8 cellular contexts compared by ENCODE assay signal in the genomic region with DNA sequence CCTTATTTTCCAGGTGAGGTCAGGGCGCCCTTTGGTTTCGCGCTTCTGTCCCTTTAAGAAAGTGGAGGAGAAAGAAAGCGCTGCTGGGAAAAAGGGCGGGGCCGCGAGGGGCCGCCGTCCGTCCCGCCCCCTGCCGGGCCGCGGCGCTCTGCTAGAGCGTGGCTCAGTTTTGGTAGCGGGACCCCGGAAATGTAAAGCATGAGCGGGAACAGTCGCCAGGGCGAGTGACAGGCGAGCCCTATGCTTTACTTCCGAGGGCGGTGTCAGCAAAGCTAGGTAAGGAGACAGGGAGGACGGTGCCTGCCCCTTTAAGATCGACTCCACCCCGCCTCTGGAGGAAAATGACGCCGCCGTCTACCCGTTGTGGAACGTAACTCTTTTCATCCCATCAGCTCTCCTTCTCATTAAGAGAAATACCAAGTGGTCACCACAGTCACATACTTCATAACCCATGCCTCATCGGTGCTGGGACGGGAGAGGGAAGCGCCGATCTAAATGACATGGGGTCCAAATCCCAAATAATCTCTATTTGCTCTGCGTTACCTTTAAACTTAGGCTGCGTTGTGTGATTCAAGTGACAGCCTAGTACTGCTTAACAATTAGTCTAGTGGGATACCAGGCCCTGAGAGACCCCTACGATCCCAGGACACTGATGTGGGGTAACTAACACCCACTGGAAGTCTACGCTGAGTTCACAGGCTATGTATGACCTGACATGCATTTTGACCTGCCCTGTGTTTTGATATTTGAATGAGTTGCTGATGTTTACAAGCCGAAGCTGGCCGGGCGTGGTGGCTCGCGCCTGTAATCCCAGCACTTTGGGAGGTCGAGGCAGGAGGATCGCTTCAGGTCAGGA. TPM values are rescaled to one million over a fixed set of nuclear protein-coding genes. Genes with fewer than 3 reads are reported as not detected.
A peak's percentile ranks its signal among the peaks of the same experiment; 100 is the strongest.
DNase-seq lines count a peak whose midpoint lies in the region; ATAC-seq and TF ChIP-seq lines count a peak whose summit lies in the region.

A gene with protein sequence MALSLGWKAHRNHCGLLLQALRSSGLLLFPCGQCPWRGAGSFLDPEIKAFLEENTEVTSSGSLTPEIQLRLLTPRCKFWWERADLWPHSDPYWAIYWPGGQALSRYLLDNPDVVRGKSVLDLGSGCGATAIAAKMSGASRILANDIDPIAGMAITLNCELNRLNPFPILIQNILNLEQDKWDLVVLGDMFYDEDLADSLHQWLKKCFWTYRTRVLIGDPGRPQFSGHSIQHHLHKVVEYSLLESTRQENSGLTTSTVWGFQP (plus strand): TSS at position 602 of the 856 bp plus-strand sequence. CDS start 2,266 bp downstream, outside the sequence.

- in situ Hi-C loops in KBM-7 (cut with MboI; ENCODE audit: low pct_unique_long_range_greater_than_20kb, low sequenced_read_pairs) = loop anchor here (25.0 kb wide), 1 partner anchor 628 kb away; no protein-coding TSS in a partner anchor

- intact Hi-C loops in esophagus squamous epithelium (cut with DNase I) = no loop called here

- peak within 1 kb of the TSS; percentile 50 to 79 (median 68) for H3K4me3 ChIP-seq in esophagus squamous epithelium

- peaks cover 0 to 10% (median 0%) of the 10 kb centered on the region in 3 donors for H3K36me3 ChIP-seq in esophagus squamous epithelium

- H3K27ac ChIP-seq in esophagus squamous epithelium = peak within 1 kb of the TSS; percentile 95 to 98 (median 97)

- WGBS in esophagus squamous epithelium, 2 donors = 1 to 2% methylated on average over 18 to 26 of the region's 47 CpGs

- no peaks in the 10 kb centered on the region for H3K9me3 ChIP-seq in esophagus squamous epithelium

- TF ChIP-seq POLR2A in esophagus squamous epithelium (IDR thresholded peaks at IDR 0.05) = peak in 3 of 4 donors; percentile 28 to 73 (median 51)

- peak; percentile 42 to 89 (median 58) for TF ChIP-seq CTCF in esophagus squamous epithelium (IDR thresholded peaks at IDR 0.05)

- peaks cover 3 to 61% (median 4%) of the 10 kb centered on the region in 3 donors for H3K4me1 ChIP-seq in esophagus squamous epithelium

- no peaks in the 10 kb centered on the region for H3K27me3 ChIP-seq in esophagus squamous epithelium

- DNase-seq in DMS79 (lab: John Stamatoyannopoulos, UW) = peak; percentile 91
- DNase-seq in KBM-7 = peak; percentile 88
- peak; percentile 86 for DNase-seq in activated T-helper 1 cell treated with Interleukin-2 at 50 U/mL for 16 hours (ENCODE audit: low read depth)
- DNase-seq in esophagus squamous epithelium (lab: John Stamatoyannopoulos, UW) = peak; percentile 63
- DNase-seq in myocyte (ENCODE audit: low read depth) = peak; percentile 89
- peak; percentile 81 to 94 for DNase-seq in stimulated activated CD8-positive, alpha-beta memory T cell treated with anti-CD3 and anti-CD28 coated beads, Interleukin-7, amount 100 ng/mL, for 48 hours (ENCODE audit: extremely low read depth in 1 of 2, low read depth in 1 of 2)

- peak; percentile 97 for ATAC-seq in GM21717 (IDR thresholded peaks at IDR 0.05; ENCODE audit: unreplicated experiment)

TF ChIP-seq in PFSK-1, 5 proteins besides CTCF, POLR2A, EP300 and RAD21:
- TF ChIP-seq, protein P1, sequence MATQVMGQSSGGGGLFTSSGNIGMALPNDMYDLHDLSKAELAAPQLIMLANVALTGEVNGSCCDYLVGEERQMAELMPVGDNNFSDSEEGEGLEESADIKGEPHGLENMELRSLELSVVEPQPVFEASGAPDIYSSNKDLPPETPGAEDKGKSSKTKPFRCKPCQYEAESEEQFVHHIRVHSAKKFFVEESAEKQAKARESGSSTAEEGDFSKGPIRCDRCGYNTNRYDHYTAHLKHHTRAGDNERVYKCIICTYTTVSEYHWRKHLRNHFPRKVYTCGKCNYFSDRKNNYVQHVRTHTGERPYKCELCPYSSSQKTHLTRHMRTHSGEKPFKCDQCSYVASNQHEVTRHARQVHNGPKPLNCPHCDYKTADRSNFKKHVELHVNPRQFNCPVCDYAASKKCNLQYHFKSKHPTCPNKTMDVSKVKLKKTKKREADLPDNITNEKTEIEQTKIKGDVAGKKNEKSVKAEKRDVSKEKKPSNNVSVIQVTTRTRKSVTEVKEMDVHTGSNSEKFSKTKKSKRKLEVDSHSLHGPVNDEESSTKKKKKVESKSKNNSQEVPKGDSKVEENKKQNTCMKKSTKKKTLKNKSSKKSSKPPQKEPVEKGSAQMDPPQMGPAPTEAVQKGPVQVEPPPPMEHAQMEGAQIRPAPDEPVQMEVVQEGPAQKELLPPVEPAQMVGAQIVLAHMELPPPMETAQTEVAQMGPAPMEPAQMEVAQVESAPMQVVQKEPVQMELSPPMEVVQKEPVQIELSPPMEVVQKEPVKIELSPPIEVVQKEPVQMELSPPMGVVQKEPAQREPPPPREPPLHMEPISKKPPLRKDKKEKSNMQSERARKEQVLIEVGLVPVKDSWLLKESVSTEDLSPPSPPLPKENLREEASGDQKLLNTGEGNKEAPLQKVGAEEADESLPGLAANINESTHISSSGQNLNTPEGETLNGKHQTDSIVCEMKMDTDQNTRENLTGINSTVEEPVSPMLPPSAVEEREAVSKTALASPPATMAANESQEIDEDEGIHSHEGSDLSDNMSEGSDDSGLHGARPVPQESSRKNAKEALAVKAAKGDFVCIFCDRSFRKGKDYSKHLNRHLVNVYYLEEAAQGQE (IDR thresholded peaks at IDR 0.05; ENCODE audit: insufficient read depth in 1 of 2, low read depth in 2 of 2, low read length in 2 of 2) = no peak
- peak; percentile 88 for TF ChIP-seq POLR2AphosphoS5 (IDR thresholded peaks at IDR 0.05; ENCODE audit: low read depth, low read length)
- peak; percentile 21 for TF ChIP-seq FOXP2 (optimal IDR thresholded peaks at IDR 0.05; ENCODE audit: borderline replicate concordance, extremely low read depth, extremely low read length, insufficient read depth)
- 0 out of 2 replicates have a peak, but pooled peaks have one; percentile 9 for TF ChIP-seq SIN3A (IDR thresholded peaks at IDR 0.05; ENCODE audit: borderline replicate concordance, insufficient read depth, low read length)
- TF ChIP-seq TAF1 (IDR thresholded peaks at IDR 0.05; ENCODE audit: borderline replicate concordance, insufficient read depth, low read length) = no peak

RNA-seq across cellular contexts. Expression of the gene that starts here (rescaled TPM):
- polyA plus RNA-seq in PFSK-1 (2012; ENCODE audit: insufficient read length, low read depth) = 0.50 TPM
- total RNA-seq in esophagus squamous epithelium = 1 to 10 TPM in 2 of 4 donors, under 1 TPM in 2; 0.53 to 1.9 (median 1.2) TPM
- total RNA-seq in myocyte = 2.8 and 4.8 TPM in 2 replicates
- 3.2 TPM for polyA plus RNA-seq in myocyte (2012)

Comparison
In these comparisons a context has a peak if more than half of its experiments do, and no peak if none do; other contexts are left out.
1. Peak in every context shown above with its lines: DNase-seq, ATAC-seq, H3K4me3 ChIP-seq and H3K27ac ChIP-seq.